In the genomic region with DNA sequence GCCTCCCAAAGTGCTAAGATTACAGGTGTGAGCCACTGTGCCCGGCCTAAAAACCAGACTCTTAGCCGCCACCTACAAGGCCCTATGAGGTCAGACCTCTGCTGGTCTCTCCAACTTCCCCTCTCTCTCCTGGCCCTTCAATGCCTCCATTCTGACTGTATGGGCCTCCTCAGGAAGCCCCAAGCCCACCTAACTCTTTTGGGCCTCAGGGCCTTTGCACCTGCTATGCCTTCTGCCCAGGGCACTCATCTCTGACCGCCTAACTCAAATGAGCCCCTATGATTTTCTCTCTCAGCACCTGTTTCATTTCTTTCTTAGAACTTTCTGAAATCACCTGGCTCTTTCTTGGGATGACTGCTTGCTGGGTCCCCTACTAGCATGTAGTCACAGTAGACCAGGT, we compare ENCODE assay signal across 29 cellular contexts. TPM values are rescaled to one million over a fixed set of nuclear protein-coding genes. Genes with fewer than 3 reads are reported as not detected.
"Had no signal": no experiment of that assay in that cellular context is flagged by ENCODE, and none has a peak within 500 bp of the region (broad histone marks: within the 10 kb centered on the region; RNA-seq: fewer than 3 reads in every experiment).

No MANE protein-coding gene starts in this region.

- H3K4me2 ChIP-seq: neural progenitor cell had no signal

- H3K27ac ChIP-seq: dorsolateral prefrontal cortex, epithelial cell of prostate, gastroesophageal sphincter, neural progenitor cell, pancreas, sigmoid colon, skin epidermis, spleen, testis, tibial nerve, upper lobe of left lung had no signal

- H3K4me3 ChIP-seq: dorsolateral prefrontal cortex, gastroesophageal sphincter, heart right ventricle, lung, mucosa of descending colon, neural progenitor cell, pancreas, sigmoid colon, skin epidermis, spleen, testis, tibial nerve, upper lobe of left lung had no signal

- ATAC-seq: esophagus mucosa; gastroesophageal sphincter; mucosa of descending colon; natural killer cell treated with Interleukin-12 subunit alpha and Interleukin-12 subunit beta and Interleukin-15 and Interleukin-18, amount 100 ng/mL, for 72 hours; pancreas; stimulated activated memory B cell treated with anti-CD40 and anti-IgM and Interleukin-4, amounts not matched to agents 10 μg/mL and 1 μg/mL and 100 μg/mL, for 72 hours; stimulated activated naive CD8-positive, alpha-beta T cell treated with anti-CD3 and anti-CD28 coated beads, Interleukin-15, Interleukin-2, amounts not matched to agents 100 U/mL and 50 U/mL, for 24 hours had no signal

- H3K9me3 ChIP-seq: gastroesophageal sphincter, heart right ventricle, mucosa of descending colon, pancreas, sigmoid colon, spleen, testis, tibial nerve, upper lobe of left lung had no signal

- H3K4me1 ChIP-seq: neural progenitor cell, pancreas, testis, upper lobe of left lung had no signal

- DNase-seq: effector CD4-positive, alpha-beta T cell; foreskin fibroblast; islet precursor cell; kidney glomerular epithelial cell; mucosa of descending colon; naive B cell; sigmoid colon; spleen; stimulated activated CD4-positive, alpha-beta T cell treated with anti-CD3 and anti-CD28 coated beads, Interleukin-4, amount 100 ng/mL, for 4 hours; stimulated activated naive CD8-positive, alpha-beta T cell treated with anti-CD3 and anti-CD28 coated beads, Interleukin-15, Interleukin-2, amounts not matched to agents 100 U/mL and 50 U/mL, for 24 hours; testis; upper lobe of left lung had no signal

- H2AFZ ChIP-seq: neural progenitor cell had no signal

- H3K9ac ChIP-seq: neural progenitor cell had no signal

- H3K27me3 ChIP-seq: dorsolateral prefrontal cortex, gastroesophageal sphincter, heart right ventricle, neural progenitor cell, pancreas, sigmoid colon, spleen, testis, tibial nerve, upper lobe of left lung had no signal

- H3K36me3 ChIP-seq: neural progenitor cell, pancreas had no signal

- H3K36me3 Mint-ChIP-seq: memory B cell; naive B cell; natural killer cell treated with Interleukin-12 subunit alpha and Interleukin-12 subunit beta and Interleukin-15 and Interleukin-18, amount 100 ng/mL, for 72 hours; neural progenitor cell; stimulated activated memory B cell treated with anti-CD40 and anti-IgM and Interleukin-4, amounts not matched to agents 10 μg/mL and 1 μg/mL and 100 μg/mL, for 72 hours had no signal

- H3K27me3 Mint-ChIP-seq: memory B cell; naive B cell; natural killer cell treated with Interleukin-12 subunit alpha and Interleukin-12 subunit beta and Interleukin-15 and Interleukin-18, amount 100 ng/mL, for 72 hours; stimulated activated memory B cell treated with anti-CD40 and anti-IgM and Interleukin-4, amounts not matched to agents 10 μg/mL and 1 μg/mL and 100 μg/mL, for 72 hours had no signal

- H3K4me3 Mint-ChIP-seq: memory B cell; natural killer cell treated with Interleukin-12 subunit alpha and Interleukin-12 subunit beta and Interleukin-15 and Interleukin-18, amount 100 ng/mL, for 72 hours; stimulated activated memory B cell treated with anti-CD40 and anti-IgM and Interleukin-4, amounts not matched to agents 10 μg/mL and 1 μg/mL and 100 μg/mL, for 72 hours had no signal

- FAIRE-seq: pancreas, urothelium cell line had no signal

- H3K9me3 Mint-ChIP-seq: memory B cell; naive B cell; natural killer cell treated with Interleukin-12 subunit alpha and Interleukin-12 subunit beta and Interleukin-15 and Interleukin-18, amount 100 ng/mL, for 72 hours; neural progenitor cell; stimulated activated memory B cell treated with anti-CD40 and anti-IgM and Interleukin-4, amounts not matched to agents 10 μg/mL and 1 μg/mL and 100 μg/mL, for 72 hours had no signal

- H3K27ac Mint-ChIP-seq: memory B cell; naive B cell; neural progenitor cell; stimulated activated memory B cell treated with anti-CD40 and anti-IgM and Interleukin-4, amounts not matched to agents 10 μg/mL and 1 μg/mL and 100 μg/mL, for 72 hours had no signal

RNA-seq across cellular contexts. Expression of gene PGLYRP2, which starts 36.0 kb away (rescaled TPM):
- total RNA-seq: cardiac septum; esophagus mucosa; gastroesophageal sphincter; heart right ventricle; lung; mucosa of descending colon; natural killer cell treated with Interleukin-12 subunit alpha and Interleukin-12 subunit beta and Interleukin-15 and Interleukin-18, amount 100 ng/mL, for 72 hours; omental fat pad; posterior vena cava; sigmoid colon; tibial nerve; upper lobe of left lung had no signal
- polyA plus RNA-seq: heart right ventricle, pancreas had no signal
